ENCODE assay signal across 1 cellular context in genomic region chr19:3287814-3288213, GRCh38.
TF ChIP-seq lines count a peak whose summit lies in the region.

No MANE protein-coding gene starts in this region.

TF ChIP-seq in HepG2, 621 proteins besides CTCF, POLR2A, EP300 and RAD21 (continued from another document):
- TF ChIP-seq ZXDC (CRISPR knock-in tag; IDR thresholded peaks at IDR 0.05) (no peak), MYNN (CRISPR knock-in tag; IDR thresholded peaks at IDR 0.05; ENCODE audit: low read depth) (no peak), MNT (IDR thresholded peaks at IDR 0.05) (peak; percentile 55), ZNF337 (CRISPR knock-in tag; IDR thresholded peaks at IDR 0.05; ENCODE audit: borderline replicate concordance, low read depth) (no peak), DNMT3B (CRISPR knock-in tag; conservative IDR thresholded peaks at IDR 0.05) (no peak), SNRNP70 (IDR thresholded peaks at IDR 0.05; ENCODE audit: low read depth, low read length) (no peak), MAX (IDR thresholded peaks at IDR 0.05) (peak; percentile 64; the same call in 1 of the 2 replicates), TFE3 (CRISPR knock-in tag; IDR thresholded peaks at IDR 0.05) (0 out of 2 replicates have a peak, but pooled peaks have one; percentile 26), SMAD1 (CRISPR knock-in tag; IDR thresholded peaks at IDR 0.05; ENCODE audit: borderline replicate concordance, low read depth) (no peak), ZNF333 (CRISPR knock-in tag; IDR thresholded peaks at IDR 0.05; ENCODE audit: borderline replicate concordance) (no peak), ZNF574 (CRISPR knock-in tag; IDR thresholded peaks at IDR 0.05) (no peak), ZNF652 (CRISPR knock-in tag; IDR thresholded peaks at IDR 0.05; ENCODE audit: borderline replicate concordance, low read depth) (peak; percentile 90), CENPT (CRISPR knock-in tag; IDR thresholded peaks at IDR 0.05; ENCODE audit: low read depth) (no peak), ATRX (CRISPR knock-in tag; IDR thresholded peaks at IDR 0.05; ENCODE audit: borderline replicate concordance) (no peak), U2AF1 (optimal IDR thresholded peaks at IDR 0.05; ENCODE audit: low read depth, low read length) (no peak), AKAP8 (CRISPR knock-in tag; IDR thresholded peaks at IDR 0.05) (no peak), E2F1 (CRISPR knock-in tag; IDR thresholded peaks at IDR 0.05) (no peak), ZNF691 (CRISPR knock-in tag; IDR thresholded peaks at IDR 0.05; ENCODE audit: borderline replicate concordance, low read depth) (no peak)
